Comparison of ENCODE assay signal across 8 cellular contexts in the genomic region with DNA sequence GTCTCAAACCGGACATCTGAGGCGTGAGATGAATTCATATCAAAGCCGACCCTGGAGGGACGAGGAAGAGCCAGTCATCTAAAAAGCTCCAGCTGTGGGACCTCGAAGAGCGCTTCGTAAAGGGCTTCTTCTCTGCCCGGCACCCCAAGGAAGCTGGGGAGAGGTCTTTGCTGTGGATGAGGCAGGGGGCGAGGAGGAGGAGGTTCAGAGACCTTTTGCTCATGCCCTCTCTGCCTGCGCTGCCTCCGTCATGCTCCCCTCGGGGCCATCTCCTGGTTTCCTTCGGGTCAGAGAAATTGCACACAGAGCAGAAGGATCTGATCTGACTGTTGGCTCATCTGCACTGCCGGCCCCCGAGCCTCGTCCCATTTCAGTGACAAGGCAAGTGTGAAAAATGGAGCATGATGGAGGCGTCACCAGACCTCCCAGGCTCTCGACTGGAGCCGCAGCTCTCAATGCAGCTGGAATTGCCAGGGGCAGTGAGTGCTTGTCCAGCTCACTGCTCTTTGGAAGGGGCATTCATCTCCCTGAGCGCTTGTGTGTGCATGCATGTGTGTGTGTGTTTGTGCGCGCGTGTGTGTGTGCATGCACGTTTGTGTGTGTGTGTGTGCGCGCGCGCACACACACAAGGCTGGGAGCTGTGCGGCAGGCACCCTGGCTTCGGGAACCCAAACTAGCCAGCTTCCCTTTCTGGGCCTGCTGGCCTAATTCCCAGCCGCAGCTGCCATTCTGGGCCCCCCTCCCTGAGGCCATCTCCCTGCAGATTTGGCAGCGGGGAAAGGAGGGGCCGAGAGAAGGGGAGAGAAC. TPM values are rescaled to one million over a fixed set of nuclear protein-coding genes. Genes with fewer than 3 reads are reported as not detected.
DNase-seq lines count a peak whose midpoint lies in the region; ATAC-seq and TF ChIP-seq lines count a peak whose summit lies in the region.

No MANE protein-coding gene starts in this region.

- intact Hi-C loops in CD4-positive, alpha-beta T cell (cut with DNase I, micrococcal nuclease): loop anchor here (1.0 to 10.0 kb wide), 8 partner anchors 31 to 325 kb away; partner anchors contain the start of gene PLA2G1B (in 2 of the 2)
- intact Hi-C loops in MCF 10A (cut with micrococcal nuclease): loop anchor here (1.0 to 5.0 kb wide), 3 partner anchors 66 to 463 kb away; no protein-coding TSS in a partner anchor
- intact Hi-C loops in left colon (cut with DNase I, micrococcal nuclease): loop anchor here in 1 of 2 donors (5.0 to 10.0 kb wide), 3 partner anchors 63 to 323 kb away; partner anchors contain the start of genes POP5 and UNC119B

- no peaks in the 10 kb centered on the region for H3K9me3 Mint-ChIP-seq in CD4-positive, alpha-beta T cell
- no peaks in the 10 kb centered on the region for H3K9me3 Mint-ChIP-seq in MCF 10A (ENCODE audit: unreplicated experiment)
- H3K9me3 Mint-ChIP-seq in neural crest cell: no peaks in the 10 kb centered on the region

- peaks cover 11% of the 10 kb centered on the region for H3K4me1 Mint-ChIP-seq in CD4-positive, alpha-beta T cell (ENCODE audit: low read depth)
- H3K4me1 Mint-ChIP-seq in MCF 10A (ENCODE audit: insufficient read depth, unreplicated experiment) (peaks cover 14% of the 10 kb centered on the region), neural crest cell (peaks cover 35% of the 10 kb centered on the region)

- no TSS peak for BruUV-seq in MCF 10A (replicated peaks; lab: Mats Ljungman, UMichigan)

- CTCF ChIA-PET in CD4-positive, alpha-beta T cell (lab: Charles Lee): interaction anchor here (0.6 to 2.3 kb wide), 15 partner anchors 9 to 367 kb away, joined by 3 to 16 read pairs (median 4); partner anchors contain the start of genes ACADS, CABP1 and POP5
- CTCF ChIA-PET in MCF 10A (lab: Yijun Ruan, JAX): interaction anchor here (0.5 to 7.2 kb wide), 57 partner anchors 9 to 811 kb away, joined by 3 to 127 read pairs (median 5); partner anchors contain the start of genes PLA2G1B, POP5 and UNC119B

- 54% methylated on average over 33 of the region's 33 CpGs for WGBS in HUES64

- TF ChIP-seq CTCF in CD4-positive, alpha-beta T cell (IDR thresholded peaks at IDR 0.05): peak; percentile 54
- TF ChIP-seq CTCF in MCF 10A (IDR thresholded peaks at IDR 0.05; ENCODE audit: unreplicated experiment): no peak
- no peak for TF ChIP-seq CTCF in neural crest cell (conservative IDR thresholded peaks at IDR 0.05)

- H3K27me3 ChIP-seq in CD4-positive, alpha-beta T cell (ENCODE audit: control insufficient read depth, insufficient read depth, low read length): peaks cover 58% of the 10 kb centered on the region
- peaks cover 5% of the 10 kb centered on the region; the same call in 1 of the 2 replicates for H3K27me3 ChIP-seq in HUES64 (ENCODE audit: insufficient read depth, low read length)

- H3K9ac ChIP-seq in HUES64 (ENCODE audit: low read depth, low read length): 0 out of 2 replicates have a peak overlapping the region, but pooled peaks have one; percentile 15

- DNase-seq in CD4-positive, alpha-beta T cell: no peak
- DNase-seq in MCF 10A (ENCODE audit: unreplicated experiment): no peak
- DNase-seq in neural crest cell (ENCODE audit: low read depth, low spot score): no peak
- DNase-seq in AG08396 (ENCODE audit: low spot score): no peak
- DNase-seq in left colon: no peak
- DNase-seq in NCI-H2029 treated with DMSO at 0.1 percent for 48 hours (lab: John Stamatoyannopoulos, UW): no peak

- H3K4me3 Mint-ChIP-seq in CD4-positive, alpha-beta T cell: no peak overlapping the region
- H3K4me3 Mint-ChIP-seq in MCF 10A (ENCODE audit: unreplicated experiment) (peak overlapping the region; percentile 15), neural crest cell (peak overlapping the region; percentile 83)

- no peaks in the 10 kb centered on the region for H3K36me3 ChIP-seq in HUES64 (ENCODE audit: insufficient read depth, low read length)

- H3K27ac Mint-ChIP-seq in CD4-positive, alpha-beta T cell: no peak overlapping the region
- H3K27ac Mint-ChIP-seq in MCF 10A (ENCODE audit: low read depth, unreplicated experiment) (no peak overlapping the region), neural crest cell (ENCODE audit: unreplicated experiment) (peak overlapping the region; percentile 24)

- no peaks in the 10 kb centered on the region for H3K36me3 Mint-ChIP-seq in CD4-positive, alpha-beta T cell (ENCODE audit: low read depth)
- H3K36me3 Mint-ChIP-seq in MCF 10A (ENCODE audit: insufficient read depth, unreplicated experiment) (no peaks in the 10 kb centered on the region), neural crest cell (ENCODE audit: low read depth) (no peaks in the 10 kb centered on the region)

- peak overlapping the region; percentile 58 for H3K4me3 ChIP-seq in HUES64 (ENCODE audit: low read length)

- peaks cover 76% of the 10 kb centered on the region for H3K27me3 Mint-ChIP-seq in CD4-positive, alpha-beta T cell
- H3K27me3 Mint-ChIP-seq in MCF 10A (ENCODE audit: insufficient read depth, unreplicated experiment) (peaks cover 49% of the 10 kb centered on the region), neural crest cell (ENCODE audit: low read depth) (peaks cover 51% of the 10 kb centered on the region)

- POLR2A ChIA-PET in CD4-positive, alpha-beta T cell (lab: Charles Lee): interaction anchor here (0.6 to 1.2 kb wide), 6 partner anchors 31 to 1595 kb away, joined by 3 to 5 read pairs (median 3); partner anchors contain the start of genes POP5 and RNU4-2
- POLR2A ChIA-PET in MCF 10A (lab: Yijun Ruan, JAX): interaction anchor here (0.6 to 3.4 kb wide), 5 partner anchors 38 to 415 kb away, joined by 3 to 18 read pairs (median 4); partner anchors contain the start of gene POP5

- H3K4me1 ChIP-seq in HUES64 (ENCODE audit: insufficient read depth, low read length): peaks cover 20% of the 10 kb centered on the region

- ATAC-seq in CD4-positive, alpha-beta T cell (ENCODE audit: poor library complexity): no peak
- ATAC-seq in left colon: no peak
- no peak for ATAC-seq in GM19455 (IDR thresholded peaks at IDR 0.05; ENCODE audit: unreplicated experiment)

- H3K9me3 ChIP-seq in CD4-positive, alpha-beta T cell (ENCODE audit: control insufficient read depth, low read length): no peaks in the 10 kb centered on the region
- H3K9me3 ChIP-seq in HUES64 (ENCODE audit: insufficient read depth, low read depth, low read length): no peaks in the 10 kb centered on the region

- H3K27ac ChIP-seq in CD4-positive, alpha-beta T cell (ENCODE audit: low read depth, low read length): no peak overlapping the region
- no peak overlapping the region for H3K27ac ChIP-seq in HUES64 (ENCODE audit: low read depth, low read length)

RNA-seq across cellular contexts. Expression of gene CABP1, which starts 9.2 kb away (rescaled TPM):
- under 1 TPM in 1 of 2 experiments, not detected in 1; 0.11 TPM for total RNA-seq in CD4-positive, alpha-beta T cell
- polyA plus RNA-seq in HUES64 (2013, experiment 1 of 2): 2.8 TPM
- 2.5 TPM for polyA plus RNA-seq in HUES64 (2013, experiment 2 of 2)
- total RNA-seq in MCF 10A (2022) (not detected in 2 replicates), neural crest cell (1.1 and 1.2 TPM in 2 replicates), left colon (1 to 10 TPM; 1.2 to 2.5 TPM)

RNA-seq across cellular contexts. Expression of gene MLEC, which starts 37.3 kb away (rescaled TPM):
- total RNA-seq in CD4-positive, alpha-beta T cell: 10 to 100 TPM; 20.7 to 22.1 TPM
- polyA plus RNA-seq in HUES64 (2013, experiment 1 of 2): 95.6 TPM
- 95.2 TPM for polyA plus RNA-seq in HUES64 (2013, experiment 2 of 2)
- total RNA-seq in MCF 10A (2022) (107 and 144 TPM in 2 replicates), neural crest cell (165 and 167 TPM in 2 replicates), left colon (100 to 1,000 TPM; 271 to 278 TPM)
